24 cellular contexts compared by ENCODE assay signal in the genomic region with DNA sequence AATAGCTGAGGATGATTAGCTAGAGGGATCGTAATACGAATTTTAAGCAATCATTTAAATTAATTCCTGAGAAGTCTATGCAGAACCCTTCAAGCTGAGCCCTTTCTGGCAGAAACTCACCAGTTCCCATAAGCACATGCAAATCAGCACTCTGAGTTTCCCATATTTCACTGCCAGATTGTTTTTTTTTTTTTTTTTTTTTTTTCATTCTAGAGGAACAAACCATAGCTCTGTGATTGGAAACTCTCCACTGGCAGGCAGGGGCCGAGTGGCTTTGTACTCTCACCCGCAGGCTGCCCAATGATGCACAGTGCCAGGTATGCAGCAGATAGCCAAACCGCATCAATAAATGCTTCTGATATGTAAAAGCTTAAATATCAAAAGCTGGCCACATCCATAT.
DNase-seq lines count a peak whose midpoint lies in the region; TF ChIP-seq lines count a peak whose summit lies in the region.
"Had no signal": no experiment of that assay in that cellular context is flagged by ENCODE, and none has a peak within 500 bp of the region (broad histone marks: within the 10 kb centered on the region; RNA-seq: fewer than 3 reads in every experiment).

No MANE protein-coding gene starts in this region.

- H3K36me3 Mint-ChIP-seq in brain: peaks cover 5% of the 10 kb centered on the region
- no peaks in the 10 kb centered on the region for H3K36me3 Mint-ChIP-seq in immature natural killer cell
- no peaks in the 10 kb centered on the region for H3K36me3 Mint-ChIP-seq in activated T-helper 1 cell treated with anti-CD3 and anti-CD28 coated beads, Interleukin-12 subunit alpha, Interleukin-12 subunit beta, Interleukin-2, Interleukin-4 antibody, amounts not matched to agents 30 ng/mL and 10 ng/mL and 1 ng/mL, durations not matched to agents 14 hours and 24 hours and 36 hours (ENCODE audit: low read depth)
- H3K36me3 Mint-ChIP-seq: CD14-positive monocyte; CD8-positive, alpha-beta memory T cell had no signal

- H3K27ac Mint-ChIP-seq in brain: peak overlapping the region in 4 of 5 experiments; percentile 42 to 99 (median 92)
- H3K27ac Mint-ChIP-seq in immature natural killer cell: no peak overlapping the region
- H3K27ac Mint-ChIP-seq in activated T-helper 1 cell treated with anti-CD3 and anti-CD28 coated beads, Interleukin-12 subunit alpha, Interleukin-12 subunit beta, Interleukin-2, Interleukin-4 antibody, amounts not matched to agents 30 ng/mL and 10 ng/mL and 1 ng/mL, durations not matched to agents 14 hours and 24 hours and 36 hours: no peak overlapping the region
- H3K27ac Mint-ChIP-seq: CD4-positive, alpha-beta T cell; CD8-positive, alpha-beta memory T cell; HFFc6 had no signal

- peak overlapping the region in 1 of 5 experiments; percentile 66 for H3K4me3 Mint-ChIP-seq in brain
- H3K4me3 Mint-ChIP-seq in immature natural killer cell: no peak overlapping the region
- H3K4me3 Mint-ChIP-seq in activated T-helper 1 cell treated with anti-CD3 and anti-CD28 coated beads, Interleukin-12 subunit alpha, Interleukin-12 subunit beta, Interleukin-2, Interleukin-4 antibody, amounts not matched to agents 30 ng/mL and 10 ng/mL and 1 ng/mL, durations not matched to agents 14 hours and 24 hours and 36 hours: no peak overlapping the region
- H3K4me3 Mint-ChIP-seq: CD14-positive monocyte; CD4-positive, alpha-beta T cell; CD8-positive, alpha-beta memory T cell; HFFc6 had no signal

- H3K9me3 Mint-ChIP-seq in brain (peaks cover 0 to 4% (median 0%) of the 10 kb centered on the region in 5 experiments), immature natural killer cell (no peaks in the 10 kb centered on the region)
- H3K9me3 Mint-ChIP-seq in activated T-helper 1 cell treated with anti-CD3 and anti-CD28 coated beads, Interleukin-12 subunit alpha, Interleukin-12 subunit beta, Interleukin-2, Interleukin-4 antibody, amounts not matched to agents 30 ng/mL and 10 ng/mL and 1 ng/mL, durations not matched to agents 14 hours and 24 hours and 36 hours: no peaks in the 10 kb centered on the region
- H3K9me3 Mint-ChIP-seq: CD4-positive, alpha-beta T cell had no signal

- intact Hi-C loops in activated T-helper 1 cell treated with anti-CD3 and anti-CD28 coated beads, Interleukin-12 subunit alpha, Interleukin-12 subunit beta, Interleukin-2, Interleukin-4 antibody, amounts not matched to agents 30 ng/mL and 10 ng/mL and 1 ng/mL, durations not matched to agents 14 hours and 24 hours and 36 hours (cut with micrococcal nuclease): no loop called here

- TF ChIP-seq CTCF in brain (conservative IDR thresholded peaks at IDR 0.05) (no peak), fibroblast of pulmonary artery (IDR thresholded peaks at IDR 0.05; ENCODE audit: low read length, missing control alignments) (no peak)

- peak; percentile 50 for DNase-seq in NCI-H1048 (lab: John Stamatoyannopoulos, UW)
- peak; percentile 21 for DNase-seq in fibroblast of pulmonary artery (ENCODE audit: low read depth)
- peak; percentile 55 for DNase-seq in superior temporal gyrus (ENCODE audit: extremely low spot score)
- no peak for DNase-seq in NCI-H345 treated with DMSO at 0.1 percent for 48 hours (lab: John Stamatoyannopoulos, UW; ENCODE audit: unreplicated experiment)
- no peak for DNase-seq in immature natural killer cell
- DNase-seq in activated T-helper 1 cell treated with anti-CD3 and anti-CD28 coated beads, Interleukin-12 subunit alpha, Interleukin-12 subunit beta, Interleukin-2, Interleukin-4 antibody, amounts not matched to agents 30 ng/mL and 10 ng/mL and 1 ng/mL, durations not matched to agents 14 hours and 24 hours and 36 hours (ENCODE audit: low spot score): no peak
- DNase-seq: 8988T; ACHN; AML-193; BE2C; Calu3; CD4-positive, alpha-beta T cell; CD8-positive, alpha-beta memory T cell; COR-L47; DMS53; DMS79 treated with DMSO at 0.1 percent for 48 hours; GF-D8; GOT3; HFFc6 had no signal

- peaks cover 12% of the 10 kb centered on the region for H3K4me1 Mint-ChIP-seq in brain
- no peaks in the 10 kb centered on the region for H3K4me1 Mint-ChIP-seq in immature natural killer cell
- H3K4me1 Mint-ChIP-seq in activated T-helper 1 cell treated with anti-CD3 and anti-CD28 coated beads, Interleukin-12 subunit alpha, Interleukin-12 subunit beta, Interleukin-2, Interleukin-4 antibody, amounts not matched to agents 30 ng/mL and 10 ng/mL and 1 ng/mL, durations not matched to agents 14 hours and 24 hours and 36 hours (ENCODE audit: low read depth): no peaks in the 10 kb centered on the region
- H3K4me1 Mint-ChIP-seq: CD14-positive monocyte; CD8-positive, alpha-beta memory T cell had no signal

- H3K4me3 ChIP-seq in fibroblast of pulmonary artery (replicated peaks; ENCODE audit: low read depth, low read length): no peak overlapping the region
- H3K4me3 ChIP-seq: A549; BLaER1 treated with 17β-estradiol and CSF1 and Interleukin-3, amounts not matched to agents 10 nM and 100 nM; HAP-1 had no signal

- no peaks in the 10 kb centered on the region for H3K27me3 Mint-ChIP-seq in brain
- peaks cover 2 to 7% (median 3%) of the 10 kb centered on the region in 3 donors for H3K27me3 Mint-ChIP-seq in immature natural killer cell (ENCODE audit: low read depth in 3 of 3)
- no peaks in the 10 kb centered on the region for H3K27me3 Mint-ChIP-seq in activated T-helper 1 cell treated with anti-CD3 and anti-CD28 coated beads, Interleukin-12 subunit alpha, Interleukin-12 subunit beta, Interleukin-2, Interleukin-4 antibody, amounts not matched to agents 30 ng/mL and 10 ng/mL and 1 ng/mL, durations not matched to agents 14 hours and 24 hours and 36 hours (ENCODE audit: insufficient read depth)

Comparison
In these comparisons a context has a peak if more than half of its experiments do, and no peak if none do; other contexts are left out.
1. DNase-seq: peak in NCI-H1048 (single experiment), fibroblast of pulmonary artery (single experiment) and superior temporal gyrus (single experiment); none in NCI-H345 treated with DMSO at 0.1 percent for 48 hours (single experiment), immature natural killer cell (0 of 3) and activated T-helper 1 cell treated with anti-CD3 and anti-CD28 coated beads, Interleukin-12 subunit alpha, Interleukin-12 subunit beta, Interleukin-2, Interleukin-4 antibody, amounts not matched to agents 30 ng/mL and 10 ng/mL and 1 ng/mL, durations not matched to agents 14 hours and 24 hours and 36 hours (single experiment).
2. H3K27ac Mint-ChIP-seq: peak in brain (4 of 5); none in immature natural killer cell (0 of 6) and activated T-helper 1 cell treated with anti-CD3 and anti-CD28 coated beads, Interleukin-12 subunit alpha, Interleukin-12 subunit beta, Interleukin-2, Interleukin-4 antibody, amounts not matched to agents 30 ng/mL and 10 ng/mL and 1 ng/mL, durations not matched to agents 14 hours and 24 hours and 36 hours (single experiment).